ENCODE assay signal across 24 cellular contexts in the genomic region with DNA sequence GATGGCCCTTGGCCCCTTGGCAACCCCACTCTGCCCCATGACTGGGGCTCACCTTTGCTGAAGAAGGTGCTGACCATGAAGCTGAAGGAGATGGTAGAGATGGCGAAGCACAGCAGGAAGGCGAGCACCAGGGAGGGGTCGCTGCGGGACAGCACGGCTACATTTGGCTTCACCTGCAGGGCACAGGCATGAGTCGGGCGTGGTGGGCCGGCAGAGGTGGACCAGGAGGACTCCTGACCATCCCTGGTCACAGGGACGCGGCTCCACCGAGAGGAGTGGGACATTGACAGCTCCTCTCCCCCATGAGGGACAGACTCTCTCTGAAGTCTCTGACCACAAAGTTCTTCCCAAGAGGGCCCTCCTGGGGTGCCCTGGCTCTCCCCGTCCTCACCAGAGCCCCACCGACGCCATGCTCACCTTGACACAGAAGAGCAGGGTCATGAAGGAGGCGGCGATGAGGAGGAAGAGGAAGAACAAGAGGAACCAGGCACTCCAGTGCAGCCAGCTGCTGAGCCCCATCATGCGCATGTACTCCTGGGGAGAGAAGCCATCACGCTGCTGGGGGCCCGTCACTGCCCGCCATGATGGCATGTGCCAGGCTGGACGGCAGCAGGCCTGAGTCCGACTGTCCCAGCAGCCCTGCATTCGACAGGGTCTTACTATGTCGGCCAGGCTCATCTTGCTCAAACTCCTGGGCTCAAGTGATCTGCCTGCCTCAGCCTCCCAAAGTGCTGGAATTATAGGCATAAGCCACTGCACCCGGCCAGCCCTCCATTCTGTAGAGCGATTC. TPM values are rescaled to one million over a fixed set of nuclear protein-coding genes. Genes with fewer than 3 reads are reported as not detected.
DNase-seq lines count a peak whose midpoint lies in the region; ATAC-seq, FAIRE-seq and TF ChIP-seq lines count a peak whose summit lies in the region.
"Had no signal": no experiment of that assay in that cellular context is flagged by ENCODE, and none has a peak within 500 bp of the region (broad histone marks: within the 10 kb centered on the region; RNA-seq: fewer than 3 reads in every experiment).

No MANE protein-coding gene starts in this region.

- ATAC-seq in upper lobe of right lung (peak; percentile 19), GM18909 (IDR thresholded peaks at IDR 0.05; ENCODE audit: poor library complexity, unreplicated experiment) (no peak), HG03460 (IDR thresholded peaks at IDR 0.05; ENCODE audit: unreplicated experiment) (no peak), GM19395 (IDR thresholded peaks at IDR 0.05; ENCODE audit: unreplicated experiment) (no peak)
- ATAC-seq: HCT116 had no signal

- no peak for TF ChIP-seq POLR2A in H1 (IDR thresholded peaks at IDR 0.05; ENCODE audit: control extremely low read depth in 1 of 2, low read depth in 2 of 2, low read length in 2 of 2)

- intact Hi-C loops in upper lobe of right lung (cut with DNase I) (no loop called here), Caco-2 (cut with micrococcal nuclease; ENCODE audit: unreplicated experiment) (no loop called here)

- H3K27ac Mint-ChIP-seq in H9 (peak overlapping the region in 1 of 3 experiments; percentile 62; a peak in 2 of 7 replicates), Caco-2 (ENCODE audit: unreplicated experiment) (no peak overlapping the region)
- H3K27ac Mint-ChIP-seq: CD4-positive, CD25-positive, alpha-beta regulatory T cell; CD8-positive, alpha-beta memory T cell; HFFc6; IgD-negative memory B cell had no signal

- H3K14ac ChIP-seq in H9 (ENCODE audit: insufficient read depth, low read length) (no peak overlapping the region), H1 (ENCODE audit: insufficient read length) (no peak overlapping the region)

- TF ChIP-seq CTCF in H9 (conservative IDR thresholded peaks at IDR 0.05) (no peak), H1 (IDR thresholded peaks at IDR 0.05; ENCODE audit: control extremely low read depth in 1 of 3, insufficient read depth in 1 of 3, low read depth in 1 of 3, low read length in 3 of 3) (no peak), osteoblast (IDR thresholded peaks at IDR 0.05; ENCODE audit: extremely low read depth, low read depth, low read length) (no peak), upper lobe of right lung (IDR thresholded peaks at IDR 0.05) (no peak), Caco-2 (IDR thresholded peaks at IDR 0.05; ENCODE audit: insufficient read depth in 1 of 2, low read depth in 1 of 2, low read length in 1 of 2, severe bottlenecking in 1 of 2, unreplicated experiment in 1 of 2) (no peak)

- H3K9me3 ChIP-seq in H9 (ENCODE audit: control insufficient read depth, low read depth, low read length) (no peaks in the 10 kb centered on the region), H1 (ENCODE audit: insufficient read depth in 2 of 2, low read depth in 1 of 2, low read length in 1 of 2) (no peaks in the 10 kb centered on the region), osteoblast (ENCODE audit: low read depth, low read length) (no peaks in the 10 kb centered on the region), upper lobe of right lung (no peaks in the 10 kb centered on the region), Caco-2 (no peaks in the 10 kb centered on the region)
- H3K9me3 ChIP-seq: BE2C had no signal

- TF ChIP-seq RAD21 in H1 (IDR thresholded peaks at IDR 0.05 in 1 of 2, conservative IDR thresholded peaks at IDR 0.05 in 1 of 2; ENCODE audit: low read depth in 2 of 2, low read length in 2 of 2), result no peak

- H2BK120ac ChIP-seq in H9 (ENCODE audit: low read depth, low read length, poor library complexity, severe bottlenecking) (no peak overlapping the region), H1 (replicated peaks; ENCODE audit: low read depth, low read length) (no peak overlapping the region)

- no peak overlapping the region for H2BK20ac ChIP-seq in H9 (ENCODE audit: low read depth, low read length, poor library complexity, severe bottlenecking)
- no peak overlapping the region for H2BK20ac ChIP-seq in H1 (ENCODE audit: low read length)

- H3K9me3 Mint-ChIP-seq in H9 (no peaks in the 10 kb centered on the region), Caco-2 (ENCODE audit: unreplicated experiment) (no peaks in the 10 kb centered on the region)
- H3K9me3 Mint-ChIP-seq: CD4-positive, CD25-positive, alpha-beta regulatory T cell; CD8-positive, alpha-beta memory T cell; HFFc6; IgD-negative memory B cell had no signal

- H3K4me1 Mint-ChIP-seq in H9, result peaks cover 3 to 8% of the 10 kb centered on the region in 2 experiments
- no peaks in the 10 kb centered on the region for H3K4me1 Mint-ChIP-seq in Caco-2 (ENCODE audit: low read depth, unreplicated experiment)
- H3K4me1 Mint-ChIP-seq: CD4-positive, CD25-positive, alpha-beta regulatory T cell; CD8-positive, alpha-beta memory T cell; IgD-negative memory B cell had no signal

- no peak overlapping the region for H3K18ac ChIP-seq in H9 (ENCODE audit: insufficient read length, low read depth, low read length)
- no peak overlapping the region for H3K18ac ChIP-seq in H1 (ENCODE audit: extremely low read depth, low read length)

- H3K79me2 ChIP-seq in H9 (ENCODE audit: insufficient read depth, low read length) (no peaks in the 10 kb centered on the region), H1 (ENCODE audit: control insufficient read depth in 1 of 2, insufficient read depth in 2 of 2, low read length in 2 of 2) (no peaks in the 10 kb centered on the region), osteoblast (ENCODE audit: insufficient read depth, low read length) (no peaks in the 10 kb centered on the region)

- no peak overlapping the region for H4K5ac ChIP-seq in H9 (ENCODE audit: insufficient read length, low read depth, low read length)
- no peak overlapping the region for H4K5ac ChIP-seq in H1 (ENCODE audit: insufficient read length, low read depth, low read length)

- H2BK5ac ChIP-seq in H9 (ENCODE audit: insufficient read length, low read length) (no peak overlapping the region), H1 (ENCODE audit: low read depth, low read length) (no peak overlapping the region)

- FAIRE-seq in H1 (lab: Jason Lieb, UNC), result no peak
- FAIRE-seq: A204.1, D721Med, GM12892, GM18507, HTR-8/SVneo had no signal

- H3K27me3 ChIP-seq in H9 (ENCODE audit: insufficient read depth, low read length) (no peaks in the 10 kb centered on the region), H1 (replicated peaks in 1 of 4; ENCODE audit: control insufficient read depth in 3 of 4, extremely low read depth in 1 of 4, insufficient read depth in 3 of 4, low read length in 3 of 4) (no peaks in the 10 kb centered on the region), osteoblast (ENCODE audit: insufficient read depth, low read length) (peaks cover 10% of the 10 kb centered on the region), upper lobe of right lung (no peaks in the 10 kb centered on the region), Caco-2 (replicated peaks; ENCODE audit: control insufficient read depth, insufficient read depth, low read length) (no peaks in the 10 kb centered on the region)
- H3K27me3 ChIP-seq: BE2C had no signal

- peak overlapping the region; percentile 24 for H4K8ac ChIP-seq in H9 (replicated peaks; ENCODE audit: insufficient read length, low read depth, low read length)
- H4K8ac ChIP-seq in H1 (ENCODE audit: extremely low read depth, insufficient read depth, low read length), result no peak overlapping the region; the same call in 1 of the 2 replicates

- BruUV-seq in Caco-2 (replicated peaks; lab: Mats Ljungman, UMichigan), result no TSS peak

- CTCF ChIA-PET in H1 (lab: Charles Lee; ENCODE audit: partially characterized antibody) (interaction anchor here (0.9 to 1.6 kb wide), 4 partner anchors 12 to 110 kb away, joined by 3 to 4 read pairs (median 3); no protein-coding TSS in a partner anchor), Caco-2 (lab: Charles Lee) (no interaction called here)

- H3K56ac ChIP-seq in H9 (ENCODE audit: insufficient read length, low read depth, low read length) (no peak overlapping the region), H1 (replicated peaks; ENCODE audit: insufficient read length, low read depth, low read length) (no peak overlapping the region)

- H2BK12ac ChIP-seq in H9 (ENCODE audit: insufficient read length, low read depth, low read length), result no peak overlapping the region
- H2BK12ac ChIP-seq in H1 (ENCODE audit: low read depth, low read length), result no peak overlapping the region

- no peaks in the 10 kb centered on the region for H3K4me1 ChIP-seq in H9 (ENCODE audit: insufficient read depth, low read length)
- peaks cover 0 to 3% (median 1%) of the 10 kb centered on the region in 4 experiments; a peak in 2 of 7 replicates for H3K4me1 ChIP-seq in H1 (replicated peaks in 1 of 4; ENCODE audit: control insufficient read depth in 3 of 4, insufficient read depth in 4 of 4, low read length in 3 of 4)
- no peaks in the 10 kb centered on the region for H3K4me1 ChIP-seq in osteoblast (ENCODE audit: insufficient read depth, low read length)
- no peaks in the 10 kb centered on the region for H3K4me1 ChIP-seq in upper lobe of right lung
- no peaks in the 10 kb centered on the region for H3K4me1 ChIP-seq in Caco-2
- H3K4me1 ChIP-seq: BE2C had no signal

- H3T11ph ChIP-seq in H9 (ENCODE audit: low read length), result no peak overlapping the region

- H3K36me3 Mint-ChIP-seq in H9 (ENCODE audit: insufficient read depth in 1 of 3, low read depth in 3 of 3) (0 out of 7 replicates have a peak, but pooled peaks cover 0 to 3% (median 2%) of the 10 kb centered on the region in 3 experiments), Caco-2 (ENCODE audit: insufficient read depth, unreplicated experiment) (no peaks in the 10 kb centered on the region)

- POLR2A ChIA-PET in H1 (lab: Charles Lee; ENCODE audit: partially characterized antibody), result no interaction called here
- POLR2A ChIA-PET in Caco-2 (lab: Charles Lee), result no interaction called here

- H3K23me2 ChIP-seq in H9 (ENCODE audit: insufficient read length, low read depth, low read length, poor library complexity, severe bottlenecking) (no peaks in the 10 kb centered on the region), H1 (ENCODE audit: low read depth, low read length) (no peaks in the 10 kb centered on the region)

- H3K4ac ChIP-seq in H9 (ENCODE audit: low read depth, low read length) (no peak overlapping the region), H1 (replicated peaks; ENCODE audit: insufficient read length, low read depth, low read length) (no peak overlapping the region)

- no peak overlapping the region for H4K91ac ChIP-seq in H9 (ENCODE audit: insufficient read length, low read depth, low read length)
- H4K91ac ChIP-seq in H1 (replicated peaks; ENCODE audit: insufficient read length, low read length), result no peak overlapping the region

- H3K36me3 ChIP-seq in H1 (ENCODE audit: control insufficient read depth in 2 of 4, insufficient read depth in 4 of 4, low read length in 3 of 4) (no peaks in the 10 kb centered on the region), osteoblast (ENCODE audit: insufficient read depth, low read length) (no peaks in the 10 kb centered on the region), upper lobe of right lung (peaks cover 40% of the 10 kb centered on the region), Caco-2 (ENCODE audit: control insufficient read depth, insufficient read depth, low read length) (no peaks in the 10 kb centered on the region)

- H3K27me3 Mint-ChIP-seq in H9 (ENCODE audit: low read depth), result peaks cover 11% of the 10 kb centered on the region
- no peaks in the 10 kb centered on the region for H3K27me3 Mint-ChIP-seq in Caco-2 (ENCODE audit: insufficient read depth, unreplicated experiment)
- H3K27me3 Mint-ChIP-seq: CD4-positive, CD25-positive, alpha-beta regulatory T cell; CD8-positive, alpha-beta memory T cell; IgD-negative memory B cell had no signal

- WGBS in H9 (ENCODE audit: extremely low coverage, insufficient read length, low lambda C conversion rate), result no CpG with 5 or more reads among the region's 26 CpGs
- WGBS in H1 (ENCODE audit: extremely low coverage in 1 of 2, insufficient coverage in 1 of 2, insufficient read length in 1 of 2, insufficient replicate concordance in 2 of 2, low coverage in 1 of 2, low lambda C conversion rate in 2 of 2, missing lambda C conversion rate in 1 of 2), 2 experiments, result 92% methylated on average over 24 of the region's 26 CpGs; no CpG with 5 or more reads in 1 of the 2 experiments

- H3K4me3 Mint-ChIP-seq in H9 (no peak overlapping the region), Caco-2 (ENCODE audit: unreplicated experiment) (no peak overlapping the region)
- H3K4me3 Mint-ChIP-seq: CD4-positive, CD25-positive, alpha-beta regulatory T cell; CD8-positive, alpha-beta memory T cell; HFFc6; IgD-negative memory B cell had no signal

- H2BK15ac ChIP-seq in H9 (ENCODE audit: low read depth, low read length) (no peak overlapping the region), H1 (ENCODE audit: low read length) (no peak overlapping the region)

- no peaks in the 10 kb centered on the region for H4K20me1 ChIP-seq in H9 (ENCODE audit: control insufficient read depth, insufficient read depth, insufficient read length)
- H4K20me1 ChIP-seq in H1 (replicated peaks in 1 of 2; ENCODE audit: control insufficient read depth in 1 of 2, insufficient read depth in 2 of 2, low read length in 2 of 2), result no peaks in the 10 kb centered on the region
- H4K20me1 ChIP-seq in osteoblast (ENCODE audit: insufficient read depth, low read length), result no peaks in the 10 kb centered on the region

- H3K79me1 ChIP-seq in H9 (ENCODE audit: insufficient read depth, low read depth, low read length, poor library complexity, severe bottlenecking) (no peaks in the 10 kb centered on the region), H1 (ENCODE audit: low read depth, low read length) (no peaks in the 10 kb centered on the region)

- no peak overlapping the region for H3K23ac ChIP-seq in H9 (ENCODE audit: insufficient read length, low read depth, low read length)
- H3K23ac ChIP-seq in H1 (ENCODE audit: insufficient read length), result no peak overlapping the region

- H3K9ac ChIP-seq in H9 (ENCODE audit: extremely low read depth, insufficient read length, low read length), result no peak overlapping the region
- no peak overlapping the region for H3K9ac ChIP-seq in H1 (replicated peaks in 1 of 4; ENCODE audit: extremely low read depth in 1 of 4, low read depth in 3 of 4, low read length in 3 of 4)

- no peak overlapping the region for H3K4me3 ChIP-seq in H1 (ENCODE audit: extremely low read depth in 1 of 4, insufficient read depth in 2 of 4, low read depth in 3 of 4, low read length in 4 of 4)
- no peak overlapping the region for H3K4me3 ChIP-seq in osteoblast (ENCODE audit: insufficient read depth, low read length)
- no peak overlapping the region for H3K4me3 ChIP-seq in upper lobe of right lung
- H3K4me3 ChIP-seq in Caco-2 (ENCODE audit: low read depth, low read length), result no peak overlapping the region

- H2AFZ ChIP-seq in H9 (ENCODE audit: low read length), result no peak overlapping the region
- no peak overlapping the region for H2AFZ ChIP-seq in H1 (ENCODE audit: low read length)
- H2AFZ ChIP-seq in osteoblast (ENCODE audit: low read length), result no peak overlapping the region

- H2AK5ac ChIP-seq in H9 (ENCODE audit: insufficient read length, low read length) (no peak overlapping the region), H1 (ENCODE audit: low read depth, low read length) (0 out of 2 replicates have a peak overlapping the region, but pooled peaks have one; percentile 61)

- no peak for DNase-seq in H9
- no peak for DNase-seq in H1 (ENCODE audit: low read depth in 1 of 2, low spot score in 2 of 2)
- DNase-seq in osteoblast (ENCODE audit: insufficient read length, low spot score, missing footprints), result peak; percentile 66
- no peak for DNase-seq in upper lobe of right lung
- no peak for DNase-seq in Caco-2
- DNase-seq: ACHN; BE2C; C1 segment of cervical spinal cord; CD4-positive, CD25-positive, alpha-beta regulatory T cell; COR-L47; GDM1; HFFc6; KBM-7 had no signal

- H3K27ac ChIP-seq in H9 (ENCODE audit: insufficient read length, low read depth, low read length) (no peak overlapping the region), H1 (ENCODE audit: low read depth, low read length) (no peak overlapping the region), osteoblast (ENCODE audit: low read depth, low read length) (no peak overlapping the region), upper lobe of right lung (no peak overlapping the region)

- TF ChIP-seq EP300 in H1 (IDR thresholded peaks at IDR 0.05; ENCODE audit: borderline replicate concordance in 1 of 2, low read depth in 2 of 2, low read length in 2 of 2), result no peak

- no peak overlapping the region for H3K4me2 ChIP-seq in H9 (ENCODE audit: insufficient read depth, insufficient read length, low read length)
- no peak overlapping the region for H3K4me2 ChIP-seq in H1 (ENCODE audit: insufficient read depth in 1 of 2, low read depth in 2 of 2, low read length in 2 of 2)
- no peak overlapping the region for H3K4me2 ChIP-seq in osteoblast (ENCODE audit: insufficient read depth, low read length)

RNA-seq across cellular contexts. Expression of gene ABCA3, which starts 23.1 kb away (rescaled TPM):
- total RNA-seq in H9 (2021) (8.0 and 9.5 TPM in 2 replicates), osteoblast (0.88 and 1.4 TPM in 2 replicates), upper lobe of right lung (598 TPM), Caco-2 (2022) (14.6 and 16.1 TPM in 2 replicates)
- total RNA-seq in H1 (2021; fragmentation: NEBNext Ultra II Directional; extraction: Animal tissue kit (Norgen Biotek cat#: 25700)), result 7.9 TPM in 2 replicates
- polyA plus RNA-seq in H1 (2011; rRNA removed), result 5.7 and 8.8 TPM in 2 replicates
- 6.4 TPM for polyA plus RNA-seq in H1 (2011; cell fraction: cytosol; rRNA removed)
- 17.6 TPM for polyA plus RNA-seq in H1 (2011; cell fraction: nucleus; rRNA removed)
- polyA plus RNA-seq in H1 (2012, experiment 1 of 2), result 4.8 to 8.5 TPM (median 7.4 TPM) in 4 replicates
- polyA plus RNA-seq in H1 (2012, experiment 2 of 2), result 6.6 TPM
- polyA plus RNA-seq in H1 (2013, experiment 1 of 2), result 8.7 TPM
- 8.9 TPM for polyA plus RNA-seq in H1 (2013, experiment 2 of 2)
- 7.5 and 10.6 TPM in 2 replicates for polyA minus RNA-seq in H1 (2011; rRNA and poly(A)+ RNA removed)
- 5.0 TPM for polyA minus RNA-seq in H1 (2011; cell fraction: cytosol; rRNA and poly(A)+ RNA removed)
- 6.9 TPM for polyA minus RNA-seq in H1 (2011; cell fraction: nucleus; rRNA and poly(A)+ RNA removed)

RNA-seq across cellular contexts. Expression of gene RNPS1, which starts 49.5 kb away (rescaled TPM):
- 384 and 394 TPM in 2 replicates for total RNA-seq in H9 (2021)
- 330 and 357 TPM in 2 replicates for total RNA-seq in H1 (2021; fragmentation: NEBNext Ultra II Directional; extraction: Animal tissue kit (Norgen Biotek cat#: 25700))
- polyA plus RNA-seq in H1 (2011; rRNA removed), result 350 and 516 TPM in 2 replicates
- polyA plus RNA-seq in H1 (2011; cell fraction: cytosol; rRNA removed), result 390 TPM
- polyA plus RNA-seq in H1 (2011; cell fraction: nucleus; rRNA removed), result 343 TPM
- polyA plus RNA-seq in H1 (2012, experiment 1 of 2), result 265 to 341 TPM (median 323 TPM) in 4 replicates
- polyA plus RNA-seq in H1 (2012, experiment 2 of 2), result 331 TPM
- polyA plus RNA-seq in H1 (2013, experiment 1 of 2), result 282 TPM
- polyA plus RNA-seq in H1 (2013, experiment 2 of 2), result 281 TPM
- polyA minus RNA-seq in H1 (2011; rRNA and poly(A)+ RNA removed), result 137 and 199 TPM in 2 replicates
- 150 TPM for polyA minus RNA-seq in H1 (2011; cell fraction: cytosol; rRNA and poly(A)+ RNA removed)
- polyA minus RNA-seq in H1 (2011; cell fraction: nucleus; rRNA and poly(A)+ RNA removed), result 141 TPM
- 64.2 and 81.1 TPM in 2 replicates for total RNA-seq in osteoblast
- total RNA-seq in upper lobe of right lung, result 116 TPM
- total RNA-seq in Caco-2 (2022), result 207 and 210 TPM in 2 replicates

Comparison
In these comparisons a context has a peak if more than half of its experiments do, and no peak if none do; other contexts are left out.
1. RNA of gene ABCA3, which starts 23.1 kb away (total RNA-seq): 598 TPM in upper lobe of right lung (single experiment); 14.6 to 16.1 TPM in Caco-2, 8.0 to 9.5 TPM in H9, 7.9 TPM in H1 and 0.88 to 1.4 TPM in osteoblast; every median in the first group is over 10 times any median in the second.